In the genomic region with DNA sequence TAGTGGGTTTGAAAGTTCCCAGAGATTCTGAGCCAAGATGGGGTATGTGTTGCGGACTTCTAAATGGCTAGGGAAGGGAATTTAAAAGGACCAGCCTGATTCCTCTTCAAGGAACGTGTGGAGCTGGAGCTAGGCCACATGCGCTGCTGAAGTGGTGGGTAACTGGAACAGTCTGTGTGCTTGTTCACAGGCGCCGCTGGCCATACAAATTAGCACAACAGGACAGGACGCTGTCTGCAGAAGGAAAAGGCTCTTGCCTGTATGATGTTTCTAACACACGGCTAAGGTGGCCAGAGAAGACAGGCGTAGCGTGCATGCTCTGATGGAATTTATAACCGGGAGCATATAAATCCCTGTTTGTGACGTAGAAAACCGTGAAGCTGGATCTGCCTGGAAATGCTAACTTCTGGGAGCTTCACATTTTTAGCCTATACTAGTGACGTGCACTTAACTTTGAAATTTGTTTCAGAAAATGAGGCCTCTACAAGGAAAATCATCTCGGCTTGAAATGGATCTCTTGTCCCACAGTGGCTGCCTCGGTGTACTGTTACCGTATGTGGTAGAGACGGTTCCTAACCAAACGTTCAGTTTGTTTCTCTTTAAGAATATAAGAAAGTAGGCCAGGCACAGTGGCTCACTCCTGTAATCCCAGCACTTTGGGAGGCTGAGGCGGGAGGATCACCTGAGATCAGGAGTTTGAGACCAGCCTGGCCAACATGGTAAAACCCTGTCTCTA, we compare ENCODE assay signal across 11 cellular contexts.
"Had no signal": no experiment of that assay in that cellular context is flagged by ENCODE, and none has a peak within 500 bp of the region (broad histone marks: within the 10 kb centered on the region; RNA-seq: fewer than 3 reads in every experiment).

No MANE protein-coding gene starts in this region.

- DNase-seq: activated CD4-positive, alpha-beta T cell treated with anti-CD3 and anti-CD28 coated beads, Interleukin-2, amount 10 ng/mL, durations not matched to agents 7 days and 5 days; activated CD8-positive, alpha-beta T cell treated with anti-CD3 and anti-CD28 coated beads, Interleukin-2, amount 10 ng/mL, durations not matched to agents 7 days and 5 days; activated gamma-delta T cell; activated T-cell treated with anti-CD3 and anti-CD28 coated beads, Interleukin-2, amount 50 U/mL, for 48 hours; amniotic stem cell; dermis blood vessel endothelial cell; effector memory CD8-positive, alpha-beta T cell; left colon; midbrain had no signal

- ATAC-seq: activated CD4-positive, CD25-positive, alpha-beta regulatory T cell treated with anti-CD3 and anti-CD28 coated beads, Interleukin-2, amount 50 U/mL, for 24 hours; activated CD8-positive, alpha-beta T cell treated with anti-CD3 and anti-CD28 coated beads, Interleukin-2, amount 10 ng/mL, durations not matched to agents 7 days and 5 days; activated naive CD4-positive, alpha-beta T cell treated with anti-CD3 and anti-CD28 coated beads, Interleukin-2, amount 50 U/mL, for 72 hours; effector memory CD8-positive, alpha-beta T cell had no signal
